Comparison of ENCODE assay signal across 1 cellular context in genomic region chrX:65751511-65751910, GRCh38.
TF ChIP-seq lines count a peak whose summit lies in the region.

No MANE protein-coding gene starts in this region.

TF ChIP-seq in GM12878, 131 proteins besides CTCF, POLR2A, EP300 and RAD21 (continued from another document):
- TF ChIP-seq ELK1 (IDR thresholded peaks at IDR 0.05; ENCODE audit: low read depth, low read length) (no peak), ATF7 (IDR thresholded peaks at IDR 0.05; ENCODE audit: low read depth) (no peak), CHD4 (IDR thresholded peaks at IDR 0.05) (no peak), USF1 (IDR thresholded peaks at IDR 0.05; ENCODE audit: borderline replicate concordance, extremely low read length, insufficient read depth, low read depth, low read length) (no peak), CBX5 (IDR thresholded peaks at IDR 0.05; ENCODE audit: low read depth) (no peak), ZZZ3 (IDR thresholded peaks at IDR 0.05; ENCODE audit: control insufficient read depth, insufficient read length, low read depth) (no peak), HDAC2 (IDR thresholded peaks at IDR 0.05) (no peak), RFX5 (IDR thresholded peaks at IDR 0.05; ENCODE audit: low read depth, low read length) (no peak), POU2F2 (IDR thresholded peaks at IDR 0.05; ENCODE audit: borderline replicate concordance, low read depth, low read length) (no peak), TAF1 (IDR thresholded peaks at IDR 0.05; ENCODE audit: borderline replicate concordance, low read depth, low read length) (no peak), NFYA (IDR thresholded peaks at IDR 0.05; ENCODE audit: borderline replicate concordance, low read depth, low read length) (no peak), REST (IDR thresholded peaks at IDR 0.05; ENCODE audit: low read depth, low read length) (no peak), CBFB (IDR thresholded peaks at IDR 0.05; ENCODE audit: low read depth) (no peak)
